Comparison of ENCODE assay signal across 9 cellular contexts in genomic region chr17:72985882-72986720, GRCh38.
A peak's percentile ranks its signal among the peaks of the same experiment; 100 is the strongest.
DNase-seq lines count a peak whose midpoint lies in the region; ATAC-seq lines count a peak whose summit lies in the region.
"Had no signal": no experiment of that assay in that cellular context is flagged by ENCODE, and none has a peak within 500 bp of the region (broad histone marks: within the 10 kb centered on the region; RNA-seq: fewer than 3 reads in every experiment).

No MANE protein-coding gene starts in this region.

- ATAC-seq in HG02981 (IDR thresholded peaks at IDR 0.05; ENCODE audit: unreplicated experiment): peak; percentile 85
- peak; percentile 36 for ATAC-seq in central memory CD8-positive, alpha-beta T cell (replicated peaks; ENCODE audit: extremely low read depth, poor library complexity, severe bottlenecking)

- DNase-seq in SHP77 (lab: John Stamatoyannopoulos, UW) (peak; percentile 72 to 79), SHP77 treated with DMSO at 0.1 percent for 48 hours (lab: John Stamatoyannopoulos, UW) (no peak), NCI-H2081 treated with DMSO at 0.1 percent for 48 hours (lab: John Stamatoyannopoulos, UW) (peak; percentile 14)
- peak; percentile 3 to 16 (median 8) for DNase-seq in activated CD4-positive, CD25-positive, alpha-beta regulatory T cell (lab: John Stamatoyannopoulos, UW)
- peak; percentile 22 for DNase-seq in central memory CD8-positive, alpha-beta T cell (ENCODE audit: low spot score in 2 of 2)
- DNase-seq in stimulated activated CD4-positive, alpha-beta T cell treated with anti-CD3 and anti-CD28 coated beads, Interleukin-4, amount 100 ng/mL, for 48 hours (ENCODE audit: low read depth in 2 of 2): peak; percentile 19 to 42

- no peaks in the 10 kb centered on the region for H3K27me3 Mint-ChIP-seq in central memory CD8-positive, alpha-beta T cell

- no peaks in the 10 kb centered on the region for H3K9me3 Mint-ChIP-seq in central memory CD8-positive, alpha-beta T cell

- no peak overlapping the region for H3K4me3 Mint-ChIP-seq in central memory CD8-positive, alpha-beta T cell

- H3K4me1 Mint-ChIP-seq in central memory CD8-positive, alpha-beta T cell: peaks cover 5% of the 10 kb centered on the region

- no peaks in the 10 kb centered on the region for H3K36me3 Mint-ChIP-seq in central memory CD8-positive, alpha-beta T cell (ENCODE audit: insufficient read depth)

- no peak overlapping the region for H3K27ac Mint-ChIP-seq in central memory CD8-positive, alpha-beta T cell (ENCODE audit: low read depth)

- H3K27me3 ChIP-seq in layer of hippocampus (ENCODE audit: control insufficient read depth, insufficient read depth, low read length): no peaks in the 10 kb centered on the region

- H3K27ac ChIP-seq in layer of hippocampus (ENCODE audit: low read depth, low read length): peak overlapping the region; percentile 20
- H3K27ac ChIP-seq: skin epidermis had no signal
